Comparison of ENCODE assay signal across 8 cellular contexts in the genomic region with DNA sequence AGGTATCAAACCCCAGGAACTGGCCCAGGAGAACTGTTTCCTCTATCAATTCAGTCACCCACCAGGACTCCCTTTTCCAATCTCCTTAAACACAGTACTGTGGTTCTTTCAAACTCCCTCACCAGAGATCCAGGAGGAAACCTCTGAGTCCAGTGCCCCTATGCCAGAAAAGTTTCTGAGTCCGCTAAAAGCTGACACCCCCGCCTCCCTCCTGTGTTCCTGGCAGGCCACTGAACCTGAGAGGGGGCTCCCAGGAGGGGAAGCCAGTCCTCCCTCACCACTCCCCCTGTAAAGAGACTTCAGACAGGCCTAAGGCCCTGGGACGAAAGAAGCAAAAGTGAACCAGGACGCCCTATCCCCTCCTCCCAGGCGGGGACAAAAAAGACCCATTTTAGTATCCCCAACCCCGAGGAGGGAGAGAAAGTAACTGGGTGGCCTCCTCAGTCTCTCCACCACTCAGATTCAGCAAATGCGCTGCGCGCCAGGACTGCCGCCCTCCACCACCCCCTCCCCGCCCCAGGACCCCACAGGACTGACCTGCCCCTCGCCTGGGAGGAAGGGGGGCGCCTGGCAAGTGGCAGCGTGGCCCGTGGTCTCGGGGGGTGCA. TPM values are rescaled to one million over a fixed set of nuclear protein-coding genes. Genes with fewer than 3 reads are reported as not detected.
DNase-seq lines count a peak whose midpoint lies in the region; ATAC-seq, FAIRE-seq and TF ChIP-seq lines count a peak whose summit lies in the region.

No MANE protein-coding gene starts in this region.

- no peak for FAIRE-seq in GM12878 (lab: Jason Lieb, UNC)

- peak; percentile 16 to 27 for DNase-seq in stimulated activated CD4-positive, alpha-beta T cell treated with anti-CD3 and anti-CD28 coated beads, Interleukin-2, amount 100 ng/mL, for 24 hours
- no peak for DNase-seq in stimulated activated CD4-positive, alpha-beta T cell treated with anti-CD3 and anti-CD28 coated beads, Interleukin-1b, Interleukin-23, amount 100 ng/mL, for 48 hours
- DNase-seq in NCI-H1694 (lab: John Stamatoyannopoulos, UW) (peak; percentile 10), GM12878 (ENCODE audit: low read depth, low spot score) (no peak), skeletal muscle cell (ENCODE audit: low read depth) (no peak), ureter (ENCODE audit: low spot score) (no peak)

- peak overlapping the region; percentile 96 for H3K4me2 ChIP-seq in GM12878 (ENCODE audit: control insufficient read depth, insufficient read depth)

- no peak for TF ChIP-seq CTCF in GM12878 (IDR thresholded peaks at IDR 0.05 in 2 of 3, conservative IDR thresholded peaks at IDR 0.05 in 1 of 3; ENCODE audit: control insufficient read depth in 2 of 3, extremely low read depth in 1 of 3, insufficient read depth in 1 of 3, low read depth in 3 of 3, low read length in 3 of 3)

- H2AFZ ChIP-seq in GM12878 (ENCODE audit: control insufficient read depth, low read depth, low read length): peak overlapping the region; percentile 81

- no peak for TF ChIP-seq POLR2A in GM12878 (IDR thresholded peaks at IDR 0.05; ENCODE audit: low read depth, low read length)

- ATAC-seq in GM12878 (peak; percentile 46), HG03439 (IDR thresholded peaks at IDR 0.05; ENCODE audit: unreplicated experiment) (no peak)

- H3K36me3 ChIP-seq in GM12878 (ENCODE audit: control insufficient read depth in 2 of 2, insufficient read depth in 2 of 2, low read length in 1 of 2): no peaks in the 10 kb centered on the region

- intact Hi-C loops in GM12878 (cut with micrococcal nuclease; ENCODE audit: unreplicated experiment): loop anchor here (5.0 kb wide), 2 partner anchors 50 to 105 kb away; no protein-coding TSS in a partner anchor

- H3K4me3 ChIP-seq in GM12878 (peak overlapping the region; percentile 63), iPS-11a (ENCODE audit: low read depth, low read length) (peak overlapping the region; percentile 73), skeletal muscle cell (ENCODE audit: low read depth, low read length) (peak overlapping the region; percentile 81)

- 1% methylated on average over 13 of the region's 16 CpGs for WGBS in GM12878 (ENCODE audit: insufficient coverage, insufficient replicate concordance, low lambda C conversion rate, missing lambda C conversion rate)

- TF ChIP-seq EP300 in GM12878 (IDR thresholded peaks at IDR 0.05; ENCODE audit: borderline replicate concordance in 1 of 2, control insufficient read depth in 1 of 2, low read depth in 2 of 2, low read length in 2 of 2): no peak

- peaks cover 2 to 10% of the 10 kb centered on the region in 2 experiments; a peak in 2 of 4 replicates for H3K27me3 ChIP-seq in GM12878 (replicated peaks in 1 of 2; ENCODE audit: control insufficient read depth in 2 of 2, insufficient read depth in 2 of 2, low read length in 1 of 2)

- H3K4me1 ChIP-seq in GM12878 (ENCODE audit: control insufficient read depth, insufficient read depth, low read length): peaks cover 6% of the 10 kb centered on the region

- H4K20me1 ChIP-seq in GM12878 (ENCODE audit: control insufficient read depth, insufficient read depth): no peaks in the 10 kb centered on the region

- RAD21 ChIA-PET in GM12878 (lab: Charles Lee; ENCODE audit: unreplicated experiment): interaction anchor here (0.8 to 1.8 kb wide), 3 partner anchors 21 to 165 kb away, joined by 3 to 5 read pairs (median 3); a partner anchor contains a TSS

- SMC1A ChIA-PET in GM12878 (lab: Charles Lee; ENCODE audit: uncharacterized antibody, unreplicated experiment): interaction anchor here (0.9 to 2.6 kb wide), 6 partner anchors 18 to 165 kb away, joined by 3 to 12 read pairs (median 4); no protein-coding TSS in a partner anchor

- H3K79me2 ChIP-seq in GM12878 (ENCODE audit: control insufficient read depth, insufficient read depth, low read length): no peaks in the 10 kb centered on the region

- CTCF ChIA-PET in GM12878 (lab: Yijun Ruan, JAX): interaction anchor here (0.6 to 2.4 kb wide), 5 partner anchors 20 to 165 kb away, joined by 4 to 13 read pairs (median 4); no protein-coding TSS in a partner anchor

- no peak overlapping the region for H3K27ac ChIP-seq in GM12878 (ENCODE audit: control insufficient read depth, insufficient read depth)

- TF ChIP-seq RAD21 in GM12878 (IDR thresholded peaks at IDR 0.05; ENCODE audit: insufficient read depth, low read depth, low read length): no peak

- H3K9ac ChIP-seq in GM12878 (ENCODE audit: control insufficient read depth, insufficient read depth, low read length): peak overlapping the region; percentile 58

- POLR2A ChIA-PET in GM12878 (lab: Charles Lee): interaction anchor here (1.0 to 1.8 kb wide), 3 partner anchors 14 to 63 kb away, joined by 3 to 7 read pairs (median 3); no protein-coding TSS in a partner anchor

- BruUV-seq in GM12878 (replicated peaks; lab: Mats Ljungman, UMichigan): no TSS peak

- H3K9me3 ChIP-seq in GM12878 (replicated peaks; ENCODE audit: control insufficient read depth, insufficient read depth, low read length): no peaks in the 10 kb centered on the region

- in situ Hi-C loops in GM12878 (cut with MboI): no loop called here

RNA-seq across cellular contexts. Expression of a gene that starts 0.6 kb away (rescaled TPM):
- total RNA-seq in GM12878 (2013; cell fraction: nucleolus; rRNA removed): 1.5 TPM in 2 replicates
- 0.22 and 0.45 TPM in 2 replicates for total RNA-seq in GM12878 (2014; rRNA removed)
- 0.22 and 0.28 TPM in 2 replicates for total RNA-seq in GM12878 (2014; rRNA removed; fragmentation: Illumina TruSeq; extraction: Trizol)
- total RNA-seq in GM12878 (2021): 0.40 and 0.69 TPM in 2 replicates
- 1.0 TPM for polyA plus RNA-seq in GM12878 (2011; ENCODE audit: low read depth)
- 10.6 and 11.3 TPM in 2 replicates for polyA plus RNA-seq in GM12878 (2011; rRNA removed)
- polyA plus RNA-seq in GM12878 (2011; cell fraction: cytosol; rRNA removed): 7.6 and 10.4 TPM in 2 replicates
- polyA plus RNA-seq in GM12878 (2011; cell fraction: nucleus; rRNA removed): 15.7 and 18.2 TPM in 2 replicates
- polyA plus RNA-seq in GM12878 (2012): 1.1 and 1.5 TPM in 2 replicates
- polyA plus RNA-seq in GM12878 (2014; fragmentation: Illumina TruSeq; extraction: Trizol): 0.48 and 0.71 TPM in 2 replicates
- polyA plus RNA-seq in GM12878 (2014; fragmentation: Nextera tagmentation; extraction: Ambion mirVana): under 1 TPM; 0.13 to 0.15 TPM
- polyA plus RNA-seq in GM12878 (2014; rRNA removed): 0.36 and 0.40 TPM in 2 replicates
- under 1 TPM; 0.24 to 0.96 TPM for polyA plus RNA-seq in GM12878 (2016; fragmentation: Nextera tagmentation; extraction: Ambion mirVana)
- 5.4 and 6.6 TPM in 2 replicates for polyA minus RNA-seq in GM12878 (2011; rRNA and poly(A)+ RNA removed)
- 2.3 and 2.9 TPM in 2 replicates for polyA minus RNA-seq in GM12878 (2011; cell fraction: cytosol; rRNA and poly(A)+ RNA removed)
- polyA minus RNA-seq in GM12878 (2011; cell fraction: nucleus; rRNA and poly(A)+ RNA removed): 3.6 and 4.0 TPM in 2 replicates
- total RNA-seq in ureter: 27.4 TPM

RNA-seq across cellular contexts. Expression of a gene that starts 37.1 kb away (rescaled TPM):
- total RNA-seq in GM12878 (2013; cell fraction: nucleolus; rRNA removed): 52.7 and 57.1 TPM in 2 replicates
- total RNA-seq in GM12878 (2014; rRNA removed): 11.7 and 15.9 TPM in 2 replicates
- 16.8 and 18.0 TPM in 2 replicates for total RNA-seq in GM12878 (2014; rRNA removed; fragmentation: Illumina TruSeq; extraction: Trizol)
- total RNA-seq in GM12878 (2021): 12.5 TPM in 2 replicates
- 8.1 TPM for polyA plus RNA-seq in GM12878 (2011; ENCODE audit: low read depth)
- polyA plus RNA-seq in GM12878 (2011; rRNA removed): 74.5 and 75.5 TPM in 2 replicates
- 65.7 and 79.1 TPM in 2 replicates for polyA plus RNA-seq in GM12878 (2011; cell fraction: cytosol; rRNA removed)
- 22.2 and 26.9 TPM in 2 replicates for polyA plus RNA-seq in GM12878 (2011; cell fraction: nucleus; rRNA removed)
- 13.3 and 14.9 TPM in 2 replicates for polyA plus RNA-seq in GM12878 (2012)
- polyA plus RNA-seq in GM12878 (2014; fragmentation: Illumina TruSeq; extraction: Trizol): 20.5 and 22.6 TPM in 2 replicates
- polyA plus RNA-seq in GM12878 (2014; fragmentation: Nextera tagmentation; extraction: Ambion mirVana): 10 to 100 TPM; 12.6 to 16.2 TPM
- polyA plus RNA-seq in GM12878 (2014; rRNA removed): 15.7 and 15.8 TPM in 2 replicates
- 10 to 100 TPM; 13.7 to 14.2 TPM for polyA plus RNA-seq in GM12878 (2016; fragmentation: Nextera tagmentation; extraction: Ambion mirVana)
- polyA minus RNA-seq in GM12878 (2011; rRNA and poly(A)+ RNA removed): 49.7 and 57.1 TPM in 2 replicates
- polyA minus RNA-seq in GM12878 (2011; cell fraction: cytosol; rRNA and poly(A)+ RNA removed): 19.2 and 22.4 TPM in 2 replicates
- polyA minus RNA-seq in GM12878 (2011; cell fraction: nucleus; rRNA and poly(A)+ RNA removed): 15.2 and 23.0 TPM in 2 replicates
- 19.2 TPM for total RNA-seq in ureter

RNA-seq across cellular contexts. Expression of a gene that starts 37.6 kb away (rescaled TPM):
- not detected in 2 replicates for total RNA-seq in GM12878 (2013; cell fraction: nucleolus; rRNA removed)
- total RNA-seq in GM12878 (2014; rRNA removed): not detected in 2 replicates
- total RNA-seq in GM12878 (2014; rRNA removed; fragmentation: Illumina TruSeq; extraction: Trizol): not detected in 2 replicates
- total RNA-seq in GM12878 (2021): not detected in 2 replicates
- polyA plus RNA-seq in GM12878 (2011; ENCODE audit: low read depth): not detected
- polyA plus RNA-seq in GM12878 (2011; rRNA removed): not detected in 2 replicates
- polyA plus RNA-seq in GM12878 (2011; cell fraction: cytosol; rRNA removed): not detected in 2 replicates
- polyA plus RNA-seq in GM12878 (2011; cell fraction: nucleus; rRNA removed): not detected in 2 replicates
- not detected in 2 replicates for polyA plus RNA-seq in GM12878 (2012)
- not detected in 2 replicates for polyA plus RNA-seq in GM12878 (2014; fragmentation: Illumina TruSeq; extraction: Trizol)
- polyA plus RNA-seq in GM12878 (2014; fragmentation: Nextera tagmentation; extraction: Ambion mirVana): not detected
- not detected in 2 replicates for polyA plus RNA-seq in GM12878 (2014; rRNA removed)
- not detected for polyA plus RNA-seq in GM12878 (2016; fragmentation: Nextera tagmentation; extraction: Ambion mirVana)
- not detected in 2 replicates for polyA minus RNA-seq in GM12878 (2011; rRNA and poly(A)+ RNA removed)
- not detected in 2 replicates for polyA minus RNA-seq in GM12878 (2011; cell fraction: cytosol; rRNA and poly(A)+ RNA removed)
- not detected in 2 replicates for polyA minus RNA-seq in GM12878 (2011; cell fraction: nucleus; rRNA and poly(A)+ RNA removed)
- 23.7 TPM for total RNA-seq in ureter

Comparison
In these comparisons a context has a peak if more than half of its experiments do, and no peak if none do; other contexts are left out.
1. DNase-seq: peak in stimulated activated CD4-positive, alpha-beta T cell treated with anti-CD3 and anti-CD28 coated beads, Interleukin-2, amount 100 ng/mL, for 24 hours (2 of 2) and NCI-H1694 (single experiment); none in stimulated activated CD4-positive, alpha-beta T cell treated with anti-CD3 and anti-CD28 coated beads, Interleukin-1b, Interleukin-23, amount 100 ng/mL, for 48 hours (single experiment), GM12878 (single experiment), skeletal muscle cell (single experiment) and ureter (single experiment).
2. RNA of a gene that starts 0.6 kb away (total RNA-seq): 27.4 TPM in ureter (single experiment); 0.22 to 1.5 TPM in GM12878; every median in the first group is over 10 times any median in the second.
3. RNA of a gene that starts 37.6 kb away (total RNA-seq): 23.7 TPM in ureter (single experiment); not detected in GM12878; every median in the first group is over 10 times any median in the second.
4. Peak in every context shown above with its lines, with median percentiles within 50 percentile points of each other: H3K4me3 ChIP-seq.